Comparison of ENCODE assay signal across 11 cellular contexts in the genomic region with DNA sequence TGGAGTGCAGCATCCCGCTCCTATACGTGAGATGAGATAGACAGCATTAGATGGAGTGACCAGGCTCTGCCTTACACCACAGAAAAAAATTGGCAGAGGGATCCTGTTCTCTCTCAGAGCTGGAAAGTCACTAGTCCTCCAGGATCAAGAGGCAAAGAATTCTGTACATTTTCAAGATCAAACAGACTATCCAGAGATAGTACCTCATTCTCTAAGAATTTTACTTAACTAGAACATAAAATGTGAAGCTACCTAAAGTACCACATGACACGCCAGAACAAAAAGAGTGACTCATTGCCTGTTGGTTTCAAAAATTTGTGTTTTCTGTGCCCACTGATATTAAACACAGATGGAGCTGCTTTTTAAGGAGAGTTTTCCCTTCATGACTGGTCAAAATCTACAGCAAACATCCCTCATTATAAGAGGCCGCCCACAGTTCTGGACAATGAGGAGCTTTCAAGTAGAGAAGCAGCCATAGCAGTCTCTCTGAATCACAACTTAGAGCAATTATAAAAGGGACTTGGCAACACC. TPM values are rescaled to one million over a fixed set of nuclear protein-coding genes. Genes with fewer than 3 reads are reported as not detected.
A peak's percentile ranks its signal among the peaks of the same experiment; 100 is the strongest.
DNase-seq lines count a peak whose midpoint lies in the region; ATAC-seq and TF ChIP-seq lines count a peak whose summit lies in the region.
"Had no signal": no experiment of that assay in that cellular context is flagged by ENCODE, and none has a peak within 500 bp of the region (broad histone marks: within the 10 kb centered on the region; RNA-seq: fewer than 3 reads in every experiment).

No MANE protein-coding gene starts in this region.

- no peak for TF ChIP-seq EP300 in esophagus muscularis mucosa (IDR thresholded peaks at IDR 0.05)

- H3K36me3 ChIP-seq in esophagus muscularis mucosa = peaks cover 27 to 90% (median 77%) of the 10 kb centered on the region in 4 donors

- no peak for TF ChIP-seq POLR2A in esophagus muscularis mucosa (IDR thresholded peaks at IDR 0.05; ENCODE audit: low read depth)

- intact Hi-C loops in esophagus muscularis mucosa (cut with DNase I) (loop anchor here (10.0 kb wide), 1 partner anchor 73 kb away; a partner anchor contains a TSS), CD14-positive monocyte (cut with micrococcal nuclease) (no loop called here)

- H3K36me3 Mint-ChIP-seq in osteocyte (ENCODE audit: unreplicated experiment) (peaks cover 49% of the 10 kb centered on the region), CD14-positive monocyte (peaks cover 76 to 87% of the 10 kb centered on the region in 2 donors)

- ATAC-seq in GM21447 (IDR thresholded peaks at IDR 0.05; ENCODE audit: unreplicated experiment) = no peak

- no peak overlapping the region for H3K4me3 ChIP-seq in AG10803 (ENCODE audit: low read length)
- no peak overlapping the region for H3K4me3 ChIP-seq in esophagus muscularis mucosa
- H3K4me3 ChIP-seq: sigmoid colon had no signal

- DNase-seq in AG10803 (ENCODE audit: low read depth) (peak; percentile 99), RPMI7951 (ENCODE audit: low read depth) (peak; percentile 95), esophagus muscularis mucosa (ENCODE audit: extremely low spot score) (no peak), osteocyte (ENCODE audit: extremely low spot score, unreplicated experiment) (no peak), CD14-positive monocyte (ENCODE audit: low spot score) (no peak), HuH-7.5 (ENCODE audit: low spot score) (no peak)
- DNase-seq in stimulated activated CD4-positive, alpha-beta T cell treated with anti-CD3 and anti-CD28 coated beads, Interleukin-4, amount 100 ng/mL, for 1 hour = no peak
- DNase-seq: COR-L47, sigmoid colon had no signal

- H3K9me3 ChIP-seq in esophagus muscularis mucosa = no peaks in the 10 kb centered on the region
- H3K9me3 ChIP-seq: sigmoid colon had no signal

- H3K4me3 Mint-ChIP-seq in osteocyte (ENCODE audit: unreplicated experiment) (no peak overlapping the region), CD14-positive monocyte (no peak overlapping the region)

- H3K4me1 ChIP-seq in esophagus muscularis mucosa = peaks cover 0 to 39% (median 24%) of the 10 kb centered on the region in 4 donors

- peak overlapping the region; percentile 3 to 46 (median 34) for H3K27ac ChIP-seq in esophagus muscularis mucosa (replicated peaks in 1 of 4)

- H3K27ac Mint-ChIP-seq in osteocyte (ENCODE audit: unreplicated experiment) = peak overlapping the region; percentile 87
- peak overlapping the region in 1 of 7 donors; percentile 74 for H3K27ac Mint-ChIP-seq in CD14-positive monocyte
- H3K27ac Mint-ChIP-seq: activated T-helper 2 cell treated with anti-CD3 and anti-CD28 coated beads, Interferon-gamma antibody, Interleukin-2, Interleukin-4, amounts not matched to agents 10 μg/mL and 5 μg/mL and 100 μg/mL, durations not matched to agents 14 hours and 24 hours and 36 hours had no signal

- WGBS in esophagus muscularis mucosa = 65% methylated on average over 4 of the region's 4 CpGs

- TF ChIP-seq CTCF in AG10803 (conservative IDR thresholded peaks at IDR 0.05; ENCODE audit: low read length) (no peak), esophagus muscularis mucosa (IDR thresholded peaks at IDR 0.05) (no peak), osteocyte (IDR thresholded peaks at IDR 0.05) (no peak), CD14-positive monocyte (IDR thresholded peaks at IDR 0.05) (no peak)

- no peaks in the 10 kb centered on the region for H3K27me3 ChIP-seq in esophagus muscularis mucosa
- H3K27me3 ChIP-seq: sigmoid colon had no signal

- H3K4me1 Mint-ChIP-seq in osteocyte (ENCODE audit: unreplicated experiment) (peaks cover 17% of the 10 kb centered on the region), CD14-positive monocyte (peaks cover 28% of the 10 kb centered on the region)

- H3K9me3 Mint-ChIP-seq in osteocyte (ENCODE audit: unreplicated experiment) (no peaks in the 10 kb centered on the region), CD14-positive monocyte (no peaks in the 10 kb centered on the region)
- H3K9me3 Mint-ChIP-seq: activated T-helper 2 cell treated with anti-CD3 and anti-CD28 coated beads, Interferon-gamma antibody, Interleukin-2, Interleukin-4, amounts not matched to agents 10 μg/mL and 5 μg/mL and 100 μg/mL, durations not matched to agents 14 hours and 24 hours and 36 hours had no signal

- no peaks in the 10 kb centered on the region for H3K27me3 Mint-ChIP-seq in osteocyte (ENCODE audit: unreplicated experiment)
- H3K27me3 Mint-ChIP-seq in CD14-positive monocyte (ENCODE audit: low read depth in 3 of 3) = peaks cover 0 to 2% (median 0%) of the 10 kb centered on the region in 3 donors

RNA-seq across cellular contexts. Expression of a gene that starts 32.3 kb away (rescaled TPM):
- not detected in 2 replicates for total RNA-seq in RPMI7951 (2014; rRNA removed; shearing (Covaris generic))
- total RNA-seq in esophagus muscularis mucosa = under 1 TPM in 1 of 4 donors, not detected in 3; 0.26 TPM
- not detected in 2 replicates for total RNA-seq in osteocyte
- 1 to 10 TPM in 1 of 2 donors, under 1 TPM in 1; 0.16 to 1.4 TPM for polyA plus RNA-seq in CD14-positive monocyte
- total RNA-seq: activated T-helper 2 cell treated with anti-CD3 and anti-CD28 coated beads, Interferon-gamma antibody, Interleukin-2, Interleukin-4, amounts not matched to agents 10 μg/mL and 5 μg/mL and 100 μg/mL, durations not matched to agents 14 hours and 24 hours and 36 hours; sigmoid colon had no signal

RNA-seq across cellular contexts. Expression of a gene that starts 44.4 kb away (rescaled TPM):
- total RNA-seq in RPMI7951 (2014; rRNA removed; shearing (Covaris generic)) = 5.3 and 6.1 TPM in 2 replicates
- total RNA-seq in esophagus muscularis mucosa (under 1 TPM in 1 of 4 donors, not detected in 3; 0.75 TPM), osteocyte (0.31 and 0.40 TPM in 2 replicates)
- not detected for polyA plus RNA-seq in CD14-positive monocyte
- total RNA-seq: activated T-helper 2 cell treated with anti-CD3 and anti-CD28 coated beads, Interferon-gamma antibody, Interleukin-2, Interleukin-4, amounts not matched to agents 10 μg/mL and 5 μg/mL and 100 μg/mL, durations not matched to agents 14 hours and 24 hours and 36 hours; sigmoid colon had no signal

Comparison
In these comparisons a context has a peak if more than half of its experiments do, and no peak if none do; other contexts are left out.
1. DNase-seq: peak in AG10803 (single experiment) and RPMI7951 (single experiment); none in esophagus muscularis mucosa (single experiment), osteocyte (single experiment), CD14-positive monocyte (single experiment), stimulated activated CD4-positive, alpha-beta T cell treated with anti-CD3 and anti-CD28 coated beads, Interleukin-4, amount 100 ng/mL, for 1 hour (single experiment) and HuH-7.5 (single experiment).